In the genomic region with DNA sequence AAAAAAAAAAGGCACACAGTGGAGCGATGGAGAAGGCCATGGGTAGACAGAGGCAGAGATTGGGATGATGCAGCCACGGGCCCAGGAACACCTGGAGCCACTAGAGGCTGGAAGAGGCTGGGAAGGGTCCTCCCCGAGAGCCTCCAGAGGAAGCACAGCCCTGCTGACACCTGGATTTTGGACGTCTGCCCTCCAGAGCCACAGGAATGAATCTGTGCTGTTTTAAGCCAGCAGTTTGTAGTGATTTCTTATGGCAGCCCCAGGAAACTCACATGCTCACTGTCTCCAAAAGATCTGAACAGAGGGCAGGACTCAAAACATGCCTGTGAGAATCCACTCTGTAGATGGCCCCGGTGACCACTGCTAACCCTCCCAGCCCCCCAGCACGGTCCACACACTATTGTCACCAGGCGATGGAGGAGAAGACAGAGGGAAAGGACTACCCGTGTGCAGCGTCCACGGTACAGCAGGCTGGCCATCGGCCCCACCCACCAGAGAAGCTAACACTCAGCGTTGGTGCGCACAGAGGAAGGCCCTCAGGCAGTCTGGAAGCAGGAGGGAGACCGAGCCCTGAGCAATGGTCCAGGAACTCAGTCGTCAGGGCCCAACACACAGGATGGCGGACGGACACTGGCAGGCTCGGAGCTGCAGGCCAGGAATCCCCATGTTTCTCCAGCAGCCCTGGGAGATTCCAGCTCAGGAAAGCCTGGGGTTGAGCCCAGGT, we compare ENCODE assay signal across 21 cellular contexts.
"Had no signal": no experiment of that assay in that cellular context is flagged by ENCODE, and none has a peak within 500 bp of the region (broad histone marks: within the 10 kb centered on the region; RNA-seq: fewer than 3 reads in every experiment).

No MANE protein-coding gene starts in this region.

- H3K27me3 ChIP-seq: body of pancreas, colonic mucosa, sigmoid colon, testis, uterus had no signal

- H3K4me3 Mint-ChIP-seq: activated CD4-positive, alpha-beta T cell treated with anti-CD3 and anti-CD28 coated beads, Interleukin-2, amount 10 ng/mL, durations not matched to agents 7 days and 5 days; activated naive CD8-positive, alpha-beta T cell; natural killer cell; stimulated activated naive CD8-positive, alpha-beta T cell treated with anti-CD3 and anti-CD28 coated beads, Interleukin-15, amount 100 ng/mL, for 72 hours had no signal

- ATAC-seq: body of pancreas; esophagus mucosa; natural killer cell; stimulated activated naive CD8-positive, alpha-beta T cell treated with anti-CD3 and anti-CD28 coated beads, Interleukin-15, amount 100 ng/mL, for 72 hours had no signal

- H3K9me3 ChIP-seq: body of pancreas, colonic mucosa, prostate gland, sigmoid colon, testis, uterus had no signal

- H3K27ac ChIP-seq: body of pancreas, colonic mucosa, testis, uterus had no signal

- H3K27ac Mint-ChIP-seq: activated CD4-positive, alpha-beta T cell treated with anti-CD3 and anti-CD28 coated beads, Interleukin-2, amount 10 ng/mL, durations not matched to agents 7 days and 5 days; activated naive CD8-positive, alpha-beta T cell; natural killer cell; stimulated activated naive CD8-positive, alpha-beta T cell treated with anti-CD3 and anti-CD28 coated beads, Interleukin-15, amount 100 ng/mL, for 72 hours had no signal

- H3K9me3 Mint-ChIP-seq: activated CD4-positive, alpha-beta T cell treated with anti-CD3 and anti-CD28 coated beads, Interleukin-2, amount 10 ng/mL, durations not matched to agents 7 days and 5 days; natural killer cell; stimulated activated naive CD8-positive, alpha-beta T cell treated with anti-CD3 and anti-CD28 coated beads, Interleukin-15, amount 100 ng/mL, for 72 hours had no signal

- H3K4me1 ChIP-seq: body of pancreas, colonic mucosa, prostate gland, testis, uterus had no signal

- DNase-seq: activated CD4-positive, alpha-beta T cell treated with anti-CD3 and anti-CD28 coated beads, Interleukin-2, amount 10 ng/mL, durations not matched to agents 7 days and 5 days; activated CD4-positive, CD25-positive, alpha-beta regulatory T cell; activated CD8-positive, alpha-beta memory T cell treated with anti-CD3 and anti-CD28 coated beads for 24 hours; activated gamma-delta T cell treated with Interleukin-2 at 50 U/mL for 16 hours; amniotic stem cell; body of pancreas; central memory CD4-positive, alpha-beta T cell; colonic mucosa; hippocampal formation; kidney; mesenchymal stem cell; natural killer cell; occipital lobe; sigmoid colon; stimulated activated CD4-positive, alpha-beta T cell treated with anti-CD3 and anti-CD28 coated beads, Interleukin-1b, Interleukin-23, amount 100 ng/mL, for 48 hours; stimulated activated naive CD8-positive, alpha-beta T cell treated with anti-CD3 and anti-CD28 coated beads, Interleukin-15, amount 100 ng/mL, for 72 hours; testis; uterus had no signal

- H3K36me3 ChIP-seq: colonic mucosa, prostate gland, sigmoid colon, uterus had no signal

- H3K27me3 Mint-ChIP-seq: activated CD4-positive, alpha-beta T cell treated with anti-CD3 and anti-CD28 coated beads, Interleukin-2, amount 10 ng/mL, durations not matched to agents 7 days and 5 days; activated naive CD8-positive, alpha-beta T cell had no signal

- H3K4me3 ChIP-seq: body of pancreas, colonic mucosa, prostate gland, sigmoid colon, testis, uterus had no signal

- H3K4me1 Mint-ChIP-seq: activated CD4-positive, alpha-beta T cell treated with anti-CD3 and anti-CD28 coated beads, Interleukin-2, amount 10 ng/mL, durations not matched to agents 7 days and 5 days; natural killer cell; stimulated activated naive CD8-positive, alpha-beta T cell treated with anti-CD3 and anti-CD28 coated beads, Interleukin-15, amount 100 ng/mL, for 72 hours had no signal

- H3K36me3 Mint-ChIP-seq: activated naive CD8-positive, alpha-beta T cell; natural killer cell had no signal
